Comparison of ENCODE assay signal across 14 cellular contexts in genomic region chr6:57257911-57258541, GRCh38. TPM values are rescaled to one million over a fixed set of nuclear protein-coding genes. Genes with fewer than 3 reads are reported as not detected.
DNase-seq lines count a peak whose midpoint lies in the region; ATAC-seq and TF ChIP-seq lines count a peak whose summit lies in the region.
"Had no signal": no experiment of that assay in that cellular context is flagged by ENCODE, and none has a peak within 500 bp of the region (broad histone marks: within the 10 kb centered on the region; RNA-seq: fewer than 3 reads in every experiment).

No MANE protein-coding gene starts in this region.

- TF ChIP-seq CTCF in astrocyte of the spinal cord (IDR thresholded peaks at IDR 0.05; ENCODE audit: low read depth, low read length): no peak

- H3K9ac ChIP-seq in skeletal muscle tissue (ENCODE audit: low read depth in 1 of 3, low read length in 3 of 3): peak overlapping the region in 2 of 3 donors; percentile 19 to 37
- H3K9ac ChIP-seq: BLaER1 had no signal

- in situ Hi-C loops in astrocyte of the spinal cord (cut with HindIII; ENCODE audit: low sequenced_read_pairs): no loop called here

- DNase-seq in EH (ENCODE audit: low read depth) (peak; percentile 95), astrocyte of the spinal cord (ENCODE audit: low read depth, low spot score) (peak; percentile 88), iris pigment epithelial cell (ENCODE audit: low read depth) (peak; percentile 83), caudate nucleus (lab: John Stamatoyannopoulos, UW) (no peak), dermis blood vessel endothelial cell (no peak), NCI-H748 treated with DMSO at 0.1 percent for 48 hours (lab: John Stamatoyannopoulos, UW) (no peak)
- DNase-seq: activated CD4-positive, alpha-beta T cell treated with anti-CD3 and anti-CD28 coated beads, Interleukin-2, amount 50 U/mL, for 4 hours; foreskin melanocyte; mesendoderm; NCI-H2227 treated with DMSO at 0.1 percent for 48 hours; SIG-M5 had no signal

- no peaks in the 10 kb centered on the region for H3K27me3 ChIP-seq in skeletal muscle tissue (ENCODE audit: control insufficient read depth in 3 of 3, insufficient read depth in 3 of 3, low read length in 3 of 3)
- H3K27me3 ChIP-seq: BLaER1 had no signal

- no peaks in the 10 kb centered on the region for H3K9me3 ChIP-seq in skeletal muscle tissue (ENCODE audit: control insufficient read depth in 3 of 3, low read length in 3 of 3)
- H3K9me3 ChIP-seq: BLaER1 had no signal

- ATAC-seq in GM18511 (IDR thresholded peaks at IDR 0.05; ENCODE audit: unreplicated experiment): no peak

- no peaks in the 10 kb centered on the region for H3K36me3 ChIP-seq in skeletal muscle tissue (ENCODE audit: control insufficient read depth in 3 of 3, insufficient read depth in 3 of 3, low read length in 3 of 3)
- H3K36me3 ChIP-seq: BLaER1 had no signal

- H3K4me1 ChIP-seq in skeletal muscle tissue (ENCODE audit: control insufficient read depth in 3 of 3, insufficient read depth in 3 of 3, low read length in 3 of 3): peaks cover 6 to 15% (median 8%) of the 10 kb centered on the region in 3 donors
- H3K4me1 ChIP-seq: BLaER1 had no signal

- H3K27ac ChIP-seq in skeletal muscle tissue (ENCODE audit: low read depth, low read length): peak overlapping the region; percentile 59
- H3K27ac ChIP-seq in caudate nucleus (ENCODE audit: low read depth, low read length): no peak overlapping the region
- H3K27ac ChIP-seq: BLaER1 had no signal

- H3K4me3 ChIP-seq in astrocyte of the spinal cord (ENCODE audit: low read depth, low read length) (no peak overlapping the region), skeletal muscle tissue (ENCODE audit: low read length in 3 of 3) (peak overlapping the region in 1 of 3 donors; percentile 52)
- H3K4me3 ChIP-seq: BLaER1 had no signal

RNA-seq across cellular contexts. Expression of gene RAB23, which starts 35.9 kb away (rescaled TPM):
- total RNA-seq in skeletal muscle tissue (18.8 TPM), dermis blood vessel endothelial cell (8.1 and 9.0 TPM in 2 replicates)

RNA-seq across cellular contexts. Expression of gene PRIM2, which starts 59.4 kb away (rescaled TPM):
- total RNA-seq in skeletal muscle tissue (14.6 TPM), dermis blood vessel endothelial cell (16.2 and 22.4 TPM in 2 replicates)

Comparison
In these comparisons a context has a peak if more than half of its experiments do, and no peak if none do; other contexts are left out.
1. DNase-seq: peak in EH (single experiment), astrocyte of the spinal cord (single experiment) and iris pigment epithelial cell (single experiment); none in caudate nucleus (0 of 61), dermis blood vessel endothelial cell (single experiment) and NCI-H748 treated with DMSO at 0.1 percent for 48 hours (single experiment).